1 cellular context compared by ENCODE assay signal in genomic region chr6:34865107-34865506, GRCh38.
TF ChIP-seq lines count a peak whose summit lies in the region.

No MANE protein-coding gene starts in this region.

TF ChIP-seq in IMR-90, 13 proteins besides CTCF, POLR2A, EP300 and RAD21:
- no peak for TF ChIP-seq BHLHE40 (IDR thresholded peaks at IDR 0.05; ENCODE audit: low read depth, low read length)
- TF ChIP-seq ELK1 (IDR thresholded peaks at IDR 0.05; ENCODE audit: borderline replicate concordance, low read depth, low read length): no peak
- TF ChIP-seq NFE2L2 (IDR thresholded peaks at IDR 0.05; ENCODE audit: low read depth, low read length): no peak
- TF ChIP-seq SMC3 (IDR thresholded peaks at IDR 0.05; ENCODE audit: low read depth, low read length): no peak
- no peak for TF ChIP-seq USF2 (IDR thresholded peaks at IDR 0.05; ENCODE audit: low read depth, low read length)
- no peak for TF ChIP-seq FOS (IDR thresholded peaks at IDR 0.05; ENCODE audit: low read depth, low read length)
- TF ChIP-seq MAFK (IDR thresholded peaks at IDR 0.05; ENCODE audit: low read depth, low read length): no peak
- no peak for TF ChIP-seq MAZ (IDR thresholded peaks at IDR 0.05; ENCODE audit: borderline replicate concordance, low read depth, low read length)
- TF ChIP-seq CEBPB (IDR thresholded peaks at IDR 0.05; ENCODE audit: low read depth, low read length): no peak
- no peak for TF ChIP-seq CHD1 (IDR thresholded peaks at IDR 0.05; ENCODE audit: low read depth, low read length)
- no peak for TF ChIP-seq RCOR1 (IDR thresholded peaks at IDR 0.05; ENCODE audit: insufficient replicate concordance, low read length)
- TF ChIP-seq RFX5 (IDR thresholded peaks at IDR 0.05; ENCODE audit: low read depth, low read length): no peak
- TF ChIP-seq MXI1 (IDR thresholded peaks at IDR 0.05; ENCODE audit: borderline replicate concordance, low read depth, low read length): no peak
